27 cellular contexts compared by ENCODE assay signal in the genomic region with DNA sequence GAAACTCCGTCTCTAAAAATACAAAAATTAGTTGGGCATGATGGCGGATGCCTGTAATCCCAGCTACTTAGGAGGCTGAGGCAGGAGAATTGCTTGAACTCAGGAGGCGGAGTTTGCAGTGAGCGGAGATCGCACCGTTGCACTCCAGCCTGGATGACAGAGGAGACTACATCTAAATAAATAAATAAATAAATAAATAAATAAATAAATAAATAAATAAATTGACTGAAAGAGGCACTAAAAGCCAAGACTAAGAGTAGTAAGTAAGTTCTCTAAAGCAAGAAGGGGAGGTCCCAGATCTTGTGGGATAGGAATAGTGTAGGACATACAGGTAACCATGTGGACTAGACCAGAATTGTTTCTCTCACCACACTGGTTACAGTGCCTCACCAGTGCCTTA.
"Had no signal": no experiment of that assay in that cellular context is flagged by ENCODE, and none has a peak within 500 bp of the region (broad histone marks: within the 10 kb centered on the region; RNA-seq: fewer than 3 reads in every experiment).

No MANE protein-coding gene starts in this region.

- H3K27me3 ChIP-seq: neural progenitor cell, pancreas, spleen, suprapubic skin, testis, tibial artery, transverse colon, upper lobe of right lung, uterus had no signal

- ATAC-seq: naive thymus-derived CD4-positive, alpha-beta T cell; natural killer cell; pancreas; right cardiac atrium; sciatic nerve; stimulated activated memory B cell treated with anti-CD40 and anti-IgM and Interleukin-4, amounts not matched to agents 10 μg/mL and 1 μg/mL and 100 μg/mL, for 72 hours; stimulated activated naive CD8-positive, alpha-beta T cell treated with anti-CD3 and anti-CD28 coated beads, Interleukin-15, amount 100 ng/mL, for 72 hours; stimulated activated naive CD8-positive, alpha-beta T cell treated with anti-CD3 and anti-CD28 coated beads, Interleukin-15, Interleukin-2, amounts not matched to agents 100 U/mL and 50 U/mL, for 24 hours; upper lobe of right lung had no signal

- H3K27ac ChIP-seq: neural progenitor cell, pancreas, prostate gland, skin epidermis, suprapubic skin, testis, tibial artery, transverse colon, uterus had no signal

- H2AFZ ChIP-seq: neural progenitor cell had no signal

- H3K4me2 ChIP-seq: neural progenitor cell, smooth muscle cell had no signal

- H3K9me3 ChIP-seq: pancreas, prostate gland, suprapubic skin, testis, tibial artery, transverse colon, upper lobe of right lung, uterus had no signal

- DNase-seq: naive thymus-derived CD4-positive, alpha-beta T cell; natural killer cell; occipital lobe; pancreas; right cardiac atrium; spleen; stimulated activated CD4-positive, alpha-beta T cell treated with anti-CD3 and anti-CD28 coated beads, Interleukin-12 subunit alpha, Interleukin-12 subunit beta, amount 100 ng/mL, for 4 hours; stimulated activated CD4-positive, alpha-beta T cell treated with anti-CD3 and anti-CD28 coated beads, Interleukin-1b, Interleukin-23, amount 100 ng/mL, for 48 hours; stimulated activated CD4-positive, alpha-beta T cell treated with anti-CD3 and anti-CD28 coated beads, Interleukin-4, amount 100 ng/mL, for 1 hour; stimulated activated CD4-positive, alpha-beta T cell treated with anti-CD3 and anti-CD28 coated beads, Interleukin-4, amount 100 ng/mL, for 4 hours; stimulated activated CD8-positive, alpha-beta memory T cell treated with anti-CD3 and anti-CD28 coated beads, Interleukin-4, amount 100 ng/mL, for 48 hours; stimulated activated naive CD4-positive, alpha-beta T cell; stimulated activated naive CD8-positive, alpha-beta T cell treated with anti-CD3 and anti-CD28 coated beads, Interleukin-15, amount 100 ng/mL, for 72 hours; stimulated activated naive CD8-positive, alpha-beta T cell treated with anti-CD3 and anti-CD28 coated beads, Interleukin-15, Interleukin-2, amounts not matched to agents 100 U/mL and 50 U/mL, for 24 hours; substantia nigra; testis; tibial artery; transverse colon; upper lobe of right lung; uterus had no signal

- H3K4me1 ChIP-seq: neural progenitor cell, prostate gland, testis, tibial artery, transverse colon, uterus had no signal

- H3K4me3 ChIP-seq: neural progenitor cell, pancreas, prostate gland, skin epidermis, smooth muscle cell, spleen, suprapubic skin, testis, tibial artery, transverse colon, upper lobe of right lung, uterus had no signal

- H3K9ac ChIP-seq: neural progenitor cell had no signal

- H3K36me3 ChIP-seq: neural progenitor cell, pancreas, prostate gland, spleen, suprapubic skin, tibial artery, transverse colon, upper lobe of right lung, uterus had no signal
